ENCODE assay signal across 8 cellular contexts in the genomic region with DNA sequence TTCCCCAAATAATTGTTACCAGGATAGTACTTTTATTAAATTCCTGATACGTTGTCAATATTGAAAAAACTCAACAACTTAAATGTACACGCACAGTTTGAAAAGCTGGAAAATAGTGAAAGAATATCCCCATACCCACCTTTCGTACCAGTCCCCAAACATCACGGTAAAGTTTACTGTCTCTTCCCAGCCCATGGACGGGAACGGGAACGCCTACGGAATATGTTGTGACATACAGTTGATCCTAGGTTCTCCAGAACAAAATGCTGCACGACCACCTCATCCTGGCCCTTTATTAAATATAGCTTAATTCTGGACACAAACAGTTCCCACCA. TPM values are rescaled to one million over a fixed set of nuclear protein-coding genes. Genes with fewer than 3 reads are reported as not detected.
DNase-seq lines count a peak whose midpoint lies in the region; ATAC-seq lines count a peak whose summit lies in the region.

No MANE protein-coding gene starts in this region.

- no peak for ATAC-seq in stimulated activated naive B cell treated with anti-CD40 and anti-IgM and Interleukin-4, amounts not matched to agents 10 μg/mL and 1 μg/mL and 100 μg/mL, for 72 hours (replicated peaks)
- no peak for ATAC-seq in GM18861 (IDR thresholded peaks at IDR 0.05; ENCODE audit: unreplicated experiment)
- no peak for ATAC-seq in GM19397 (IDR thresholded peaks at IDR 0.05; ENCODE audit: unreplicated experiment)

- peak overlapping the region; percentile 84 for H3K4me3 ChIP-seq in iPS-15b (ENCODE audit: low read depth, low read length)

- H3K27me3 Mint-ChIP-seq in activated CD4-positive, alpha-beta T cell treated with anti-CD3 and anti-CD28 coated beads, Interleukin-2, amount 10 ng/mL, durations not matched to agents 24 days and 14 days, result no peaks in the 10 kb centered on the region
- no peaks in the 10 kb centered on the region for H3K27me3 Mint-ChIP-seq in activated T-helper 1 cell treated with anti-CD3 and anti-CD28 coated beads, Interleukin-12 subunit alpha, Interleukin-12 subunit beta, Interleukin-2, Interleukin-4 antibody, amounts not matched to agents 30 ng/mL and 10 ng/mL and 1 ng/mL, durations not matched to agents 14 hours and 24 hours and 36 hours (ENCODE audit: insufficient read depth)
- H3K27me3 Mint-ChIP-seq in stimulated activated naive B cell treated with anti-CD40 and anti-IgM and Interleukin-4, amounts not matched to agents 10 μg/mL and 1 μg/mL and 100 μg/mL, for 72 hours, result no peaks in the 10 kb centered on the region

- no peak for DNase-seq in activated CD4-positive, alpha-beta T cell treated with anti-CD3 and anti-CD28 coated beads, Interleukin-2, amount 10 ng/mL, durations not matched to agents 24 days and 14 days
- DNase-seq in activated CD4-positive, alpha-beta T cell treated with anti-CD3 and anti-CD28 coated beads, Interleukin-2, amount 50 U/mL, for 48 hours, result no peak
- DNase-seq in activated T-helper 1 cell treated with anti-CD3 and anti-CD28 coated beads, Interleukin-12 subunit alpha, Interleukin-12 subunit beta, Interleukin-2, Interleukin-4 antibody, amounts not matched to agents 30 ng/mL and 10 ng/mL and 1 ng/mL, durations not matched to agents 14 hours and 24 hours and 36 hours (ENCODE audit: low spot score), result no peak
- no peak for DNase-seq in stimulated activated naive B cell treated with anti-CD40 and anti-IgM and Interleukin-4, amounts not matched to agents 10 μg/mL and 1 μg/mL and 100 μg/mL, for 72 hours
- DNase-seq in NCI-H2081 (lab: John Stamatoyannopoulos, UW), result no peak

- peaks cover 23% of the 10 kb centered on the region for H3K4me1 Mint-ChIP-seq in activated CD4-positive, alpha-beta T cell treated with anti-CD3 and anti-CD28 coated beads, Interleukin-2, amount 10 ng/mL, durations not matched to agents 24 days and 14 days
- peaks cover 25% of the 10 kb centered on the region for H3K4me1 Mint-ChIP-seq in activated T-helper 1 cell treated with anti-CD3 and anti-CD28 coated beads, Interleukin-12 subunit alpha, Interleukin-12 subunit beta, Interleukin-2, Interleukin-4 antibody, amounts not matched to agents 30 ng/mL and 10 ng/mL and 1 ng/mL, durations not matched to agents 14 hours and 24 hours and 36 hours (ENCODE audit: low read depth)
- peaks cover 8 to 10% of the 10 kb centered on the region in 2 donors for H3K4me1 Mint-ChIP-seq in stimulated activated naive B cell treated with anti-CD40 and anti-IgM and Interleukin-4, amounts not matched to agents 10 μg/mL and 1 μg/mL and 100 μg/mL, for 72 hours

- intact Hi-C loops in activated CD4-positive, alpha-beta T cell treated with anti-CD3 and anti-CD28 coated beads, Interleukin-2, amount 10 ng/mL, durations not matched to agents 24 days and 14 days (cut with micrococcal nuclease), result no loop called here
- intact Hi-C loops in activated T-helper 1 cell treated with anti-CD3 and anti-CD28 coated beads, Interleukin-12 subunit alpha, Interleukin-12 subunit beta, Interleukin-2, Interleukin-4 antibody, amounts not matched to agents 30 ng/mL and 10 ng/mL and 1 ng/mL, durations not matched to agents 14 hours and 24 hours and 36 hours (cut with micrococcal nuclease), result no loop called here

- H3K9ac ChIP-seq in iPS-15b (ENCODE audit: low read depth, low read length), result peak overlapping the region; percentile 76

- peak overlapping the region; percentile 91 for H3K27ac Mint-ChIP-seq in activated CD4-positive, alpha-beta T cell treated with anti-CD3 and anti-CD28 coated beads, Interleukin-2, amount 10 ng/mL, durations not matched to agents 24 days and 14 days
- H3K27ac Mint-ChIP-seq in activated T-helper 1 cell treated with anti-CD3 and anti-CD28 coated beads, Interleukin-12 subunit alpha, Interleukin-12 subunit beta, Interleukin-2, Interleukin-4 antibody, amounts not matched to agents 30 ng/mL and 10 ng/mL and 1 ng/mL, durations not matched to agents 14 hours and 24 hours and 36 hours, result peak overlapping the region; percentile 86
- peak overlapping the region; percentile 92 for H3K27ac Mint-ChIP-seq in stimulated activated naive B cell treated with anti-CD40 and anti-IgM and Interleukin-4, amounts not matched to agents 10 μg/mL and 1 μg/mL and 100 μg/mL, for 72 hours

- H3K36me3 Mint-ChIP-seq in activated CD4-positive, alpha-beta T cell treated with anti-CD3 and anti-CD28 coated beads, Interleukin-2, amount 10 ng/mL, durations not matched to agents 24 days and 14 days (ENCODE audit: low read depth), result peaks cover 12% of the 10 kb centered on the region
- peaks cover 24% of the 10 kb centered on the region for H3K36me3 Mint-ChIP-seq in activated T-helper 1 cell treated with anti-CD3 and anti-CD28 coated beads, Interleukin-12 subunit alpha, Interleukin-12 subunit beta, Interleukin-2, Interleukin-4 antibody, amounts not matched to agents 30 ng/mL and 10 ng/mL and 1 ng/mL, durations not matched to agents 14 hours and 24 hours and 36 hours (ENCODE audit: low read depth)
- peaks cover 3 to 8% of the 10 kb centered on the region in 2 donors for H3K36me3 Mint-ChIP-seq in stimulated activated naive B cell treated with anti-CD40 and anti-IgM and Interleukin-4, amounts not matched to agents 10 μg/mL and 1 μg/mL and 100 μg/mL, for 72 hours

- H3K36me3 ChIP-seq in iPS-15b (ENCODE audit: control insufficient read depth, insufficient read depth, low read length), result no peaks in the 10 kb centered on the region

- H3K4me1 ChIP-seq in iPS-15b (ENCODE audit: control insufficient read depth, insufficient read depth, low read length), result peaks cover 4% of the 10 kb centered on the region

- no peaks in the 10 kb centered on the region for H3K27me3 ChIP-seq in iPS-15b (ENCODE audit: control insufficient read depth, insufficient read depth, low read length)

- H3K9me3 ChIP-seq in iPS-15b (ENCODE audit: control insufficient read depth, insufficient read depth, low read length), result no peaks in the 10 kb centered on the region

- H3K9me3 Mint-ChIP-seq in activated CD4-positive, alpha-beta T cell treated with anti-CD3 and anti-CD28 coated beads, Interleukin-2, amount 10 ng/mL, durations not matched to agents 24 days and 14 days, result no peaks in the 10 kb centered on the region
- H3K9me3 Mint-ChIP-seq in activated T-helper 1 cell treated with anti-CD3 and anti-CD28 coated beads, Interleukin-12 subunit alpha, Interleukin-12 subunit beta, Interleukin-2, Interleukin-4 antibody, amounts not matched to agents 30 ng/mL and 10 ng/mL and 1 ng/mL, durations not matched to agents 14 hours and 24 hours and 36 hours, result no peaks in the 10 kb centered on the region
- H3K9me3 Mint-ChIP-seq in stimulated activated naive B cell treated with anti-CD40 and anti-IgM and Interleukin-4, amounts not matched to agents 10 μg/mL and 1 μg/mL and 100 μg/mL, for 72 hours, result no peaks in the 10 kb centered on the region

- H3K4me3 Mint-ChIP-seq in activated CD4-positive, alpha-beta T cell treated with anti-CD3 and anti-CD28 coated beads, Interleukin-2, amount 10 ng/mL, durations not matched to agents 24 days and 14 days, result peak overlapping the region; percentile 91
- H3K4me3 Mint-ChIP-seq in activated T-helper 1 cell treated with anti-CD3 and anti-CD28 coated beads, Interleukin-12 subunit alpha, Interleukin-12 subunit beta, Interleukin-2, Interleukin-4 antibody, amounts not matched to agents 30 ng/mL and 10 ng/mL and 1 ng/mL, durations not matched to agents 14 hours and 24 hours and 36 hours, result peak overlapping the region; percentile 89
- peak overlapping the region; percentile 89 to 95 for H3K4me3 Mint-ChIP-seq in stimulated activated naive B cell treated with anti-CD40 and anti-IgM and Interleukin-4, amounts not matched to agents 10 μg/mL and 1 μg/mL and 100 μg/mL, for 72 hours

RNA-seq across cellular contexts. Expression of a gene that starts 0.5 kb away (rescaled TPM):
- total RNA-seq in activated CD4-positive, alpha-beta T cell treated with anti-CD3 and anti-CD28 coated beads, Interleukin-2, amount 10 ng/mL, durations not matched to agents 24 days and 14 days, result 43.6 and 52.0 TPM in 2 replicates
- 43.5 and 44.5 TPM in 2 replicates for total RNA-seq in activated T-helper 1 cell treated with anti-CD3 and anti-CD28 coated beads, Interleukin-12 subunit alpha, Interleukin-12 subunit beta, Interleukin-2, Interleukin-4 antibody, amounts not matched to agents 30 ng/mL and 10 ng/mL and 1 ng/mL, durations not matched to agents 14 hours and 24 hours and 36 hours

RNA-seq across cellular contexts. Expression of a gene that starts 15.7 kb away (rescaled TPM):
- 12.9 and 14.9 TPM in 2 replicates for total RNA-seq in activated CD4-positive, alpha-beta T cell treated with anti-CD3 and anti-CD28 coated beads, Interleukin-2, amount 10 ng/mL, durations not matched to agents 24 days and 14 days
- total RNA-seq in activated T-helper 1 cell treated with anti-CD3 and anti-CD28 coated beads, Interleukin-12 subunit alpha, Interleukin-12 subunit beta, Interleukin-2, Interleukin-4 antibody, amounts not matched to agents 30 ng/mL and 10 ng/mL and 1 ng/mL, durations not matched to agents 14 hours and 24 hours and 36 hours, result 11.8 and 13.5 TPM in 2 replicates

RNA-seq across cellular contexts. Expression of a gene that starts 15.8 kb away (rescaled TPM):
- total RNA-seq in activated CD4-positive, alpha-beta T cell treated with anti-CD3 and anti-CD28 coated beads, Interleukin-2, amount 10 ng/mL, durations not matched to agents 24 days and 14 days, result 40.9 and 43.3 TPM in 2 replicates
- total RNA-seq in activated T-helper 1 cell treated with anti-CD3 and anti-CD28 coated beads, Interleukin-12 subunit alpha, Interleukin-12 subunit beta, Interleukin-2, Interleukin-4 antibody, amounts not matched to agents 30 ng/mL and 10 ng/mL and 1 ng/mL, durations not matched to agents 14 hours and 24 hours and 36 hours, result 36.5 and 39.1 TPM in 2 replicates
